8 cellular contexts compared by ENCODE assay signal in the genomic region with DNA sequence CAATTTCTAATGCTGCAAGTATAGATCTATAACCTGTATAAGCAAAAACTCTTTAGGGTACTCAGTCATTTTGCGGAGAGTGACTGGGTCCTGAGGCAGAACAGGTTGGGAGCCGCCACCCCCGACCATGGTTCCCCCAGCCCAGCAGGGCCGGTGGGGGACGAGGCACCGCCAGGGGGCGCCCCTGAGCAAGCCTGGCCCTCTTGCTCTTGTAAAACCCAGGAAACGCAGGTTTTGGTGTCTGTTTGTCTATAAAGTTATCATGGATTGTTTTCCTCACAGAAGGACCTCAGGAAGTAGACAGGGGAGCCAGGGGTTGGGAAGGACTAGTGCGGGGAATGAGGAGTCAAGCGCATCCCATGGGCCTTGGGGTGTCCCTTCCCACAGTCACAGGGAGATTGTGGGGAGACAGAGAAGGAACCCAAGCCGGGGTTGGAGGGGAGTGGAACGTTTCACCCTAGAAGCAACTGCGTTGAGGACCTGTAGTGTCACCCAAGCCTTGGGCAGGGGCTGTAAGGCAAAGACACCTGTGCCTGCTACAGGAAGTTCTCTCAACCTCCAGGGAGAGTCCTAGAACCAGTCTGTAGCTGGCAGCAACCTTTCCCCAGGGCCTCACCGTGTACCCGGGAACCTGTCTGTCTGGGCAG. TPM values are rescaled to one million over a fixed set of nuclear protein-coding genes. Genes with fewer than 3 reads are reported as not detected.
DNase-seq lines count a peak whose midpoint lies in the region; ATAC-seq and TF ChIP-seq lines count a peak whose summit lies in the region.

No MANE protein-coding gene starts in this region.

- H3K4me1 ChIP-seq in IMR-90 (ENCODE audit: control insufficient read depth, insufficient read depth, low read length) (no peaks in the 10 kb centered on the region), breast epithelium (no peaks in the 10 kb centered on the region), left lung (peaks cover 0 to 6% of the 10 kb centered on the region in 2 donors)

- no peak overlapping the region for H2AK5ac ChIP-seq in IMR-90 (ENCODE audit: low read depth, low read length)

- H3K4me3 ChIP-seq in IMR-90 (ENCODE audit: insufficient read depth, low read depth, low read length) = no peak overlapping the region
- H3K4me3 ChIP-seq in breast epithelium = no peak overlapping the region
- H3K4me3 ChIP-seq in left lung = no peak overlapping the region

- no peaks in the 10 kb centered on the region for H3K79me1 ChIP-seq in IMR-90 (ENCODE audit: low read depth in 1 of 2, low read length in 2 of 2)

- CTCF ChIA-PET in IMR-90 (lab: Yijun Ruan, JAX) = no interaction called here

- no peak overlapping the region for H4K5ac ChIP-seq in IMR-90 (ENCODE audit: low read depth, low read length)

- H3K9ac ChIP-seq in IMR-90 (ENCODE audit: low read depth, low read length) = no peak overlapping the region

- no peak overlapping the region for H2BK15ac ChIP-seq in IMR-90 (ENCODE audit: low read depth, low read length)

- H2BK20ac ChIP-seq in IMR-90 (ENCODE audit: low read depth, low read length) = no peak overlapping the region

- in situ Hi-C loops in Caki2 (cut with HindIII; ENCODE audit: low pct_unique_long_range_greater_than_20kb, low sequenced_read_pairs) (no loop called here), IMR-90 (cut with MboI; ENCODE audit: low sequenced_read_pairs) (no loop called here)

- no peak overlapping the region for H3K27ac ChIP-seq in IMR-90 (ENCODE audit: insufficient read depth, low read length)
- no peak overlapping the region for H3K27ac ChIP-seq in breast epithelium
- no peak overlapping the region for H3K27ac ChIP-seq in left lung

- H2AK9ac ChIP-seq in IMR-90 (replicated peaks; ENCODE audit: low read depth, low read length, poor library complexity) = no peak overlapping the region

- TF ChIP-seq POLR2A in IMR-90 (IDR thresholded peaks at IDR 0.05; ENCODE audit: low read depth, low read length) (no peak), breast epithelium (IDR thresholded peaks at IDR 0.05) (no peak)

- peak; percentile 86 for ATAC-seq in IMR-90 (ENCODE audit: low read depth)
- peak; percentile 78 for ATAC-seq in left lung
- ATAC-seq in GM21737 (IDR thresholded peaks at IDR 0.05; ENCODE audit: unreplicated experiment) = no peak
- no peak for ATAC-seq in HG03457 (IDR thresholded peaks at IDR 0.05; ENCODE audit: unreplicated experiment)

- WGBS in IMR-90 (ENCODE audit: extremely low coverage in 2 of 2, insufficient read length in 1 of 2), 2 experiments = 0% methylated on average over 1 of the region's 15 CpGs; no CpG with 5 or more reads in 1 of the 2 experiments

- no peak overlapping the region for H3K4ac ChIP-seq in IMR-90 (ENCODE audit: low read depth, low read length)

- no peaks in the 10 kb centered on the region for H3K9me1 ChIP-seq in IMR-90 (ENCODE audit: insufficient read depth, low read length)

- H3K27me3 ChIP-seq in IMR-90 (ENCODE audit: control insufficient read depth, insufficient read depth, low read length) = peaks cover 42% of the 10 kb centered on the region
- peaks cover 0 to 19% of the 10 kb centered on the region in 2 donors for H3K27me3 ChIP-seq in breast epithelium
- H3K27me3 ChIP-seq in left lung = peaks cover 0 to 46% of the 10 kb centered on the region in 2 donors

- no peak overlapping the region for H2BK5ac ChIP-seq in IMR-90 (ENCODE audit: low read depth, low read length, poor library complexity, severe bottlenecking)

- BruUV-seq in IMR-90 (replicated peaks; lab: Mats Ljungman, UMichigan) = no TSS peak

- intact Hi-C loops in IMR-90 (cut with micrococcal nuclease) = loop anchor here (1.0 to 5.0 kb wide), 2 partner anchors 121 to 379 kb away; no protein-coding TSS in a partner anchor
- intact Hi-C loops in breast epithelium (cut with DNase I; ENCODE audit: low total_unique reads) = loop anchor here (5.0 kb wide), 1 partner anchor 516 kb away; no protein-coding TSS in a partner anchor
- intact Hi-C loops in left lung (cut with DNase I) = loop anchor here in 1 of 2 donors (10.0 kb wide), 1 partner anchor 127 kb away; no protein-coding TSS in a partner anchor

- H3K23ac ChIP-seq in IMR-90 (ENCODE audit: low read depth, low read length) = no peak overlapping the region

- peak overlapping the region; percentile 52 for H2AFZ ChIP-seq in IMR-90 (replicated peaks; ENCODE audit: low read length, poor library complexity)

- dilution Hi-C loops in IMR-90 (cut with HindIII; ENCODE audit: low sequenced_read_pairs, unreplicated experiment) = no loop called here

- H4K91ac ChIP-seq in IMR-90 (ENCODE audit: insufficient read depth, low read depth, low read length) = no peak overlapping the region

- no peaks in the 10 kb centered on the region for H4K20me1 ChIP-seq in IMR-90 (ENCODE audit: insufficient read depth, low read length)

- no peak overlapping the region for H3K14ac ChIP-seq in IMR-90 (replicated peaks; ENCODE audit: low read depth, low read length)

- H4K8ac ChIP-seq in IMR-90 (ENCODE audit: low read depth in 2 of 2, low read length in 2 of 2) = no peak overlapping the region

- POLR2A ChIA-PET in IMR-90 (lab: Charles Lee; ENCODE audit: unreplicated experiment) = no interaction called here

- DNase-seq in Caki2 (ENCODE audit: low read depth) (peak; percentile 26), IMR-90 (peak; percentile 37), breast epithelium (ENCODE audit: low spot score in 2 of 2) (no peak), left lung (peak; percentile 64 to 95)
- peak; percentile 74 to 91 (median 78) for DNase-seq in activated CD4-positive, CD25-positive, alpha-beta regulatory T cell (lab: John Stamatoyannopoulos, UW)
- DNase-seq in stimulated activated CD8-positive, alpha-beta memory T cell treated with anti-CD3 and anti-CD28 coated beads, Interleukin-12 subunit alpha, Interleukin-12 subunit beta, amount 100 ng/mL, for 4 hours (ENCODE audit: low read depth) = peak; percentile 71

- peak; percentile 70 for TF ChIP-seq RAD21 in IMR-90 (IDR thresholded peaks at IDR 0.05; ENCODE audit: low read length)

- no peak overlapping the region for H2BK120ac ChIP-seq in IMR-90 (ENCODE audit: low read depth, low read length)

- H3K36me3 ChIP-seq in IMR-90 (ENCODE audit: control insufficient read depth, insufficient read depth, low read length) (no peaks in the 10 kb centered on the region), breast epithelium (no peaks in the 10 kb centered on the region), left lung (no peaks in the 10 kb centered on the region)

- peak; percentile 81 for TF ChIP-seq CTCF in IMR-90 (conservative IDR thresholded peaks at IDR 0.05; ENCODE audit: low read depth, low read length)
- TF ChIP-seq CTCF in breast epithelium (IDR thresholded peaks at IDR 0.05) = peak; percentile 52 to 65 (median 62)
- TF ChIP-seq CTCF in left lung (IDR thresholded peaks at IDR 0.05) = peak; percentile 94 to 98

- no peak overlapping the region for H3K4me2 ChIP-seq in IMR-90 (ENCODE audit: low read depth, low read length)

- no peak overlapping the region for H3K18ac ChIP-seq in IMR-90 (ENCODE audit: low read depth, low read length)

- no peaks in the 10 kb centered on the region for H3K9me3 ChIP-seq in IMR-90 (ENCODE audit: control insufficient read depth, insufficient read depth, low read length)
- H3K9me3 ChIP-seq in breast epithelium = no peaks in the 10 kb centered on the region
- no peaks in the 10 kb centered on the region for H3K9me3 ChIP-seq in left lung

- no peak overlapping the region for H3K56ac ChIP-seq in IMR-90 (ENCODE audit: extremely low read depth, insufficient read depth, low read length)

TF ChIP-seq in IMR-90, 13 proteins besides CTCF, POLR2A, EP300 and RAD21 (continues in another document):
- TF ChIP-seq SMC3 (IDR thresholded peaks at IDR 0.05; ENCODE audit: low read depth, low read length) (peak; percentile 73), CEBPB (IDR thresholded peaks at IDR 0.05; ENCODE audit: low read depth, low read length) (no peak)

RNA-seq across cellular contexts. Expression of gene KCTD17, which starts 26.4 kb away (rescaled TPM):
- total RNA-seq in Caki2 (2014; rRNA removed; shearing (Covaris generic); ENCODE audit: low replicate concordance) = 29.0 and 38.0 TPM in 2 replicates
- total RNA-seq in IMR-90 (2012; rRNA removed) = 28.3 and 29.2 TPM in 2 replicates
- polyA plus RNA-seq in IMR-90 (2012; rRNA removed) = 37.3 and 37.8 TPM in 2 replicates
- 26.9 and 44.6 TPM in 2 replicates for polyA plus RNA-seq in IMR-90 (2012; cell fraction: cytosol; rRNA removed)
- polyA plus RNA-seq in IMR-90 (2012; cell fraction: nucleus; rRNA removed; ENCODE audit: low replicate concordance) = 48.0 and 87.9 TPM in 2 replicates
- 10 to 100 TPM in 2 of 3 donors, 1 to 10 TPM in 1; 8.2 to 17.4 (median 11.1) TPM for total RNA-seq in breast epithelium
- 10 to 100 TPM; 20.5 to 22.2 TPM for total RNA-seq in left lung

RNA-seq across cellular contexts. Expression of gene TMPRSS6, which starts 31.6 kb away (rescaled TPM):
- total RNA-seq in Caki2 (2014; rRNA removed; shearing (Covaris generic); ENCODE audit: low replicate concordance) = not detected in 2 replicates
- total RNA-seq in IMR-90 (2012; rRNA removed) = not detected in 2 replicates
- not detected in 2 replicates for polyA plus RNA-seq in IMR-90 (2012; rRNA removed)
- polyA plus RNA-seq in IMR-90 (2012; cell fraction: cytosol; rRNA removed) = not detected in 2 replicates
- not detected in 2 replicates for polyA plus RNA-seq in IMR-90 (2012; cell fraction: nucleus; rRNA removed; ENCODE audit: low replicate concordance)
- total RNA-seq in breast epithelium = under 1 TPM in 1 of 3 donors, not detected in 2; 0.88 TPM
- 1 to 10 TPM in 1 of 2 donors, not detected in 1; 1.5 TPM for total RNA-seq in left lung

RNA-seq across cellular contexts. Expression of gene MPST, which starts 58.4 kb away (rescaled TPM):
- total RNA-seq in Caki2 (2014; rRNA removed; shearing (Covaris generic); ENCODE audit: low replicate concordance) = 168 and 192 TPM in 2 replicates
- total RNA-seq in IMR-90 (2012; rRNA removed) (19.2 and 22.5 TPM in 2 replicates), breast epithelium (100 to 1,000 TPM in 2 of 3 donors, 10 to 100 TPM in 1; 72.0 to 175 (median 113) TPM), left lung (10 to 100 TPM; 56.2 to 63.1 TPM)
- polyA plus RNA-seq in IMR-90 (2012; rRNA removed) = 43.0 and 60.2 TPM in 2 replicates
- polyA plus RNA-seq in IMR-90 (2012; cell fraction: cytosol; rRNA removed) = 54.5 and 93.1 TPM in 2 replicates
- polyA plus RNA-seq in IMR-90 (2012; cell fraction: nucleus; rRNA removed; ENCODE audit: low replicate concordance) = 48.0 and 88.6 TPM in 2 replicates

RNA-seq across cellular contexts. Expression of gene TST, which starts 58.7 kb away (rescaled TPM):
- total RNA-seq in Caki2 (2014; rRNA removed; shearing (Covaris generic); ENCODE audit: low replicate concordance) = 54.6 and 82.0 TPM in 2 replicates
- total RNA-seq in IMR-90 (2012; rRNA removed) (26.9 and 31.7 TPM in 2 replicates), breast epithelium (10 to 100 TPM; 51.1 to 68.0 (median 60.2) TPM), left lung (10 to 100 TPM; 37.7 to 52.0 TPM)
- polyA plus RNA-seq in IMR-90 (2012; rRNA removed) = 37.7 and 44.0 TPM in 2 replicates
- polyA plus RNA-seq in IMR-90 (2012; cell fraction: cytosol; rRNA removed) = 54.2 and 60.4 TPM in 2 replicates
- 17.1 and 33.6 TPM in 2 replicates for polyA plus RNA-seq in IMR-90 (2012; cell fraction: nucleus; rRNA removed; ENCODE audit: low replicate concordance)

Comparison
In these comparisons a context has a peak if more than half of its experiments do, and no peak if none do; other contexts are left out.
1. DNase-seq: peak in Caki2 (single experiment), IMR-90 (single experiment), activated CD4-positive, CD25-positive, alpha-beta regulatory T cell (4 of 4), left lung (2 of 2) and stimulated activated CD8-positive, alpha-beta memory T cell treated with anti-CD3 and anti-CD28 coated beads, Interleukin-12 subunit alpha, Interleukin-12 subunit beta, amount 100 ng/mL, for 4 hours (single experiment); none in breast epithelium (0 of 2).
2. ATAC-seq: peak in IMR-90 (single experiment) and left lung (single experiment); none in GM21737 (single experiment) and HG03457 (single experiment).
3. Peak in every context shown above with its lines, with median percentiles within 50 percentile points of each other: CTCF ChIP-seq.